ENCODE assay signal across 10 cellular contexts in the genomic region with DNA sequence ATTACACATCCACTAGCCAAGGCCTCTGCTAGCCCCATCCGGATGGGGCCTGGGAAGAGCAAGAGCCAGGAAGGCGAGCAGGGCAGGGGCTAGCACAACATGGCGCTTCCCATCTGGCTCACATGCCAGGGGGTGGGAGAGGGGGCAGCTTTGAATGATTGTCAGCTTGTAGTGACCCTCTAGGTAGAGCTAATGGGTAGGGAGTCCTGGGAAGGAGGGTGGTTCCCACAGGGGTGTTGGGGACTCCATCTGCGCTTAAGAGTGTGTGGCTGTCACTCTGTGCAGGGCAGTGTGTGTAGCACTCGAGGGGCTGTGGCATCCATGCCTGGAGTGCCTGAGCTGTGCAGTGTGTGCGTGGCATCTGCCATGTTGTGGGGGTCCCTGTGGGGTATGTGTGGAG. TPM values are rescaled to one million over a fixed set of nuclear protein-coding genes. Genes with fewer than 3 reads are reported as not detected.
A peak's percentile ranks its signal among the peaks of the same experiment; 100 is the strongest.
DNase-seq lines count a peak whose midpoint lies in the region; ATAC-seq and TF ChIP-seq lines count a peak whose summit lies in the region.
"Had no signal": no experiment of that assay in that cellular context is flagged by ENCODE, and none has a peak within 500 bp of the region (broad histone marks: within the 10 kb centered on the region; RNA-seq: fewer than 3 reads in every experiment).

No MANE protein-coding gene starts in this region.

- DNase-seq in GM23248 (peak; percentile 23), T-cell (no peak), hepatocyte (ENCODE audit: low spot score) (no peak), NCI-H2227 (lab: John Stamatoyannopoulos, UW; ENCODE audit: unreplicated experiment) (no peak), NCI-H774 (lab: John Stamatoyannopoulos, UW) (no peak)
- DNase-seq in activated CD8-positive, alpha-beta memory T cell treated with anti-CD3 and anti-CD28 coated beads, Interleukin-2, amount 50 U/mL, for 4 hours, result no peak
- no peak for DNase-seq in activated naive CD4-positive, alpha-beta T cell treated with anti-CD3 and anti-CD28 coated beads, Interleukin-2, amount 50 U/mL, for 72 hours (ENCODE audit: low spot score in 2 of 2)
- DNase-seq: activated CD4-positive, alpha-beta T cell treated with anti-CD3 and anti-CD28 coated beads for 48 hours had no signal

- no peak for TF ChIP-seq CTCF in hepatocyte (IDR thresholded peaks at IDR 0.05; ENCODE audit: poor library complexity)

- H3K27me3 ChIP-seq in GM23248 (replicated peaks; ENCODE audit: insufficient read depth), result no peaks in the 10 kb centered on the region
- peaks cover 11% of the 10 kb centered on the region for H3K27me3 ChIP-seq in hepatocyte
- peaks cover 0 to 6% (median 0%) of the 10 kb centered on the region in 3 donors for H3K27me3 ChIP-seq in skeletal muscle tissue (ENCODE audit: control insufficient read depth in 3 of 3, insufficient read depth in 3 of 3, low read length in 3 of 3)

- H3K27ac ChIP-seq in GM23248, result peak overlapping the region; percentile 80
- H3K27ac ChIP-seq in hepatocyte, result peak overlapping the region; percentile 92
- H3K27ac ChIP-seq in skeletal muscle tissue (ENCODE audit: low read depth, low read length), result peak overlapping the region; percentile 69
- H3K27ac ChIP-seq: cardiac muscle cell had no signal

- H3K4me1 ChIP-seq in GM23248 (ENCODE audit: insufficient read depth) (peaks cover 74% of the 10 kb centered on the region), hepatocyte (ENCODE audit: insufficient read depth) (peaks cover 76% of the 10 kb centered on the region), skeletal muscle tissue (ENCODE audit: control insufficient read depth in 3 of 3, insufficient read depth in 3 of 3, low read length in 3 of 3) (peaks cover 38 to 75% (median 67%) of the 10 kb centered on the region in 3 donors)

- peaks cover 31 to 57% of the 10 kb centered on the region in 2 donors for H3K27me3 Mint-ChIP-seq in T-cell

- H2AFZ ChIP-seq in GM23248, result no peak overlapping the region
- no peak overlapping the region for H2AFZ ChIP-seq in hepatocyte

- H3K9me3 ChIP-seq in GM23248 (ENCODE audit: low read depth) (no peaks in the 10 kb centered on the region), hepatocyte (ENCODE audit: low read depth) (no peaks in the 10 kb centered on the region), skeletal muscle tissue (ENCODE audit: control insufficient read depth in 3 of 3, low read length in 3 of 3) (no peaks in the 10 kb centered on the region)

- H3F3A ChIP-seq in GM23248 (ENCODE audit: insufficient read depth), result peaks cover 26% of the 10 kb centered on the region

- peak overlapping the region in 2 of 3 donors; percentile 25 to 78 for H3K4me3 Mint-ChIP-seq in T-cell

- no peak for ATAC-seq in T-cell (replicated peaks in 1 of 4)
- ATAC-seq in activated naive CD4-positive, alpha-beta T cell treated with anti-CD3 and anti-CD28 coated beads, Interleukin-2, amount 50 U/mL, for 72 hours, result no peak

- H3K4me1 Mint-ChIP-seq in T-cell, result peaks cover 17 to 22% (median 19%) of the 10 kb centered on the region in 3 donors

- H3K79me2 ChIP-seq in GM23248 (ENCODE audit: insufficient read depth), result peaks cover 88% of the 10 kb centered on the region
- H3K79me2 ChIP-seq in hepatocyte, result peaks cover 37% of the 10 kb centered on the region

- H3K9me2 ChIP-seq in GM23248 (ENCODE audit: insufficient read depth) (no peaks in the 10 kb centered on the region), hepatocyte (replicated peaks; ENCODE audit: insufficient read depth) (no peaks in the 10 kb centered on the region)

- no peaks in the 10 kb centered on the region for H3K9me3 Mint-ChIP-seq in T-cell
- H3K9me3 Mint-ChIP-seq in activated naive CD4-positive, alpha-beta T cell treated with anti-CD3 and anti-CD28 coated beads, Interleukin-2, amount 50 U/mL, for 72 hours, result no peaks in the 10 kb centered on the region

- CTCF ChIA-PET in T-cell (lab: Charles Lee), result no interaction called here

- H3K4me3 ChIP-seq in GM23248, result peak overlapping the region; percentile 52; the same call in 1 of the 2 replicates
- no peak overlapping the region for H3K4me3 ChIP-seq in hepatocyte
- peak overlapping the region in 1 of 3 donors; percentile 29 for H3K4me3 ChIP-seq in skeletal muscle tissue (ENCODE audit: low read length in 3 of 3)

- POLR2A ChIA-PET in T-cell (lab: Charles Lee), result no interaction called here

- 93% methylated on average over 6 of the region's 6 CpGs for WGBS in GM23248 (ENCODE audit: low coverage in 1 of 2, low lambda C conversion rate in 2 of 2, missing lambda C conversion rate in 2 of 2), 2 experiments
- WGBS in hepatocyte (ENCODE audit: low lambda C conversion rate, missing lambda C conversion rate), result 95% methylated on average over 6 of the region's 6 CpGs

- no peaks in the 10 kb centered on the region for H3K36me3 Mint-ChIP-seq in T-cell
- H3K36me3 Mint-ChIP-seq in activated naive CD4-positive, alpha-beta T cell treated with anti-CD3 and anti-CD28 coated beads, Interleukin-2, amount 50 U/mL, for 72 hours, result no peaks in the 10 kb centered on the region

- H4K20me1 ChIP-seq in GM23248 (ENCODE audit: insufficient read depth) (peaks cover 14% of the 10 kb centered on the region; the same call in 1 of the 2 replicates), hepatocyte (ENCODE audit: insufficient read depth, poor library complexity, severe bottlenecking) (peaks cover 7% of the 10 kb centered on the region)

- peak overlapping the region in 1 of 2 donors; percentile 47 for H3K27ac Mint-ChIP-seq in T-cell
- H3K27ac Mint-ChIP-seq in activated naive CD4-positive, alpha-beta T cell treated with anti-CD3 and anti-CD28 coated beads, Interleukin-2, amount 50 U/mL, for 72 hours, result peak overlapping the region in 1 of 2 donors; percentile 77

- H3K4me2 ChIP-seq in GM23248 (ENCODE audit: unreplicated experiment) (peak overlapping the region; percentile 81), hepatocyte (peak overlapping the region; percentile 78)

- no peaks in the 10 kb centered on the region for H3K36me3 ChIP-seq in GM23248 (ENCODE audit: low read depth)
- no peaks in the 10 kb centered on the region for H3K36me3 ChIP-seq in hepatocyte (replicated peaks; ENCODE audit: insufficient read depth, low read depth)
- H3K36me3 ChIP-seq in skeletal muscle tissue (ENCODE audit: control insufficient read depth in 3 of 3, insufficient read depth in 3 of 3, low read length in 3 of 3), result no peaks in the 10 kb centered on the region
- H3K36me3 ChIP-seq: cardiac muscle cell had no signal

- peak overlapping the region; percentile 61 for H3K9ac ChIP-seq in GM23248
- peak overlapping the region in 1 of 3 donors; percentile 21 for H3K9ac ChIP-seq in skeletal muscle tissue (ENCODE audit: low read depth in 1 of 3, low read length in 3 of 3)

- in situ Hi-C loops in GM23248 (cut with MboI), result no loop called here

RNA-seq across cellular contexts. Expression of a gene that starts 24.5 kb away (rescaled TPM):
- total RNA-seq in GM23248 (2014; rRNA removed; shearing (Covaris generic)), result 64.2 and 69.4 TPM in 2 replicates
- polyA plus RNA-seq in GM23248 (2016; fragmentation: Nextera tagmentation; extraction: Ambion mirVana), result 5.3 and 6.6 TPM in 2 replicates
- 1 to 10 TPM in 1 of 5 donors, under 1 TPM in 4; 0.40 to 1.2 (median 0.61) TPM for total RNA-seq in T-cell
- total RNA-seq in hepatocyte, result 7.3 and 16.0 TPM in 2 replicates
- polyA plus RNA-seq in hepatocyte, result 30.0 and 32.8 TPM in 2 replicates
- 25.6 TPM for total RNA-seq in skeletal muscle tissue
- 1 to 10 TPM in 1 of 2 donors, under 1 TPM in 1; 0.43 to 1.3 TPM for total RNA-seq in activated naive CD4-positive, alpha-beta T cell treated with anti-CD3 and anti-CD28 coated beads, Interleukin-2, amount 50 U/mL, for 72 hours
